Comparison of ENCODE assay signal across 1 cellular context in the genomic region with DNA sequence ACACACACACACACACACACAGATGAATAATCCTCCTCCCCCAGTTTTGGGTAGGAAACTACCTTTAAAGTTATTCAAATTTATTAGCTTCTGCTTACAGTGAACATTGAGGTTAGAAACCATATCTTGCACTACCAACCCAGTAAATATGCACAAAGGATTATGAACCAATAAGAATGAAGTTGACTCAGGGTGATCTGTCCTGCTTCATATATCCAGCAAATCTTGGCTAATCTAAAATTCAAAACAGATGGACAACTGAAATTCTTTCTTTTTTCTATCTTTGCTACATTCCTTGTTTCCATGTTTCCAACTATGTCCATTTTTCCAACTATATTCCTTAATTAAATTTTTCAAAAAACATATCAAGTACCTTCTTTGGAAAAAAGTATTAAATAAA.
TF ChIP-seq lines count a peak whose summit lies in the region.

No MANE protein-coding gene starts in this region.

TF ChIP-seq in IMR-90, 13 proteins besides CTCF, POLR2A, EP300 and RAD21 (continued from another document):
- TF ChIP-seq, protein P1, sequence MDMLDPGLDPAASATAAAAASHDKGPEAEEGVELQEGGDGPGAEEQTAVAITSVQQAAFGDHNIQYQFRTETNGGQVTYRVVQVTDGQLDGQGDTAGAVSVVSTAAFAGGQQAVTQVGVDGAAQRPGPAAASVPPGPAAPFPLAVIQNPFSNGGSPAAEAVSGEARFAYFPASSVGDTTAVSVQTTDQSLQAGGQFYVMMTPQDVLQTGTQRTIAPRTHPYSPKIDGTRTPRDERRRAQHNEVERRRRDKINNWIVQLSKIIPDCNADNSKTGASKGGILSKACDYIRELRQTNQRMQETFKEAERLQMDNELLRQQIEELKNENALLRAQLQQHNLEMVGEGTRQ (IDR thresholded peaks at IDR 0.05; ENCODE audit: low read depth, low read length): no peak
- TF ChIP-seq BHLHE40 (IDR thresholded peaks at IDR 0.05; ENCODE audit: low read depth, low read length): no peak
- no peak for TF ChIP-seq RCOR1 (IDR thresholded peaks at IDR 0.05; ENCODE audit: insufficient replicate concordance, low read length)
